Comparison of ENCODE assay signal across 18 cellular contexts in genomic region chr5:170721681-170722080, GRCh38.
DNase-seq lines count a peak whose midpoint lies in the region; ATAC-seq and TF ChIP-seq lines count a peak whose summit lies in the region.
"Had no signal": no experiment of that assay in that cellular context is flagged by ENCODE, and none has a peak within 500 bp of the region (broad histone marks: within the 10 kb centered on the region; RNA-seq: fewer than 3 reads in every experiment).

No MANE protein-coding gene starts in this region.

- H3K27me3 Mint-ChIP-seq in activated CD8-positive, alpha-beta memory T cell treated with anti-CD3 and anti-CD28 coated beads, Interleukin-2, amount 10 ng/mL, durations not matched to agents 7 days and 5 days, result peaks cover 19% of the 10 kb centered on the region
- peaks cover 24% of the 10 kb centered on the region for H3K27me3 Mint-ChIP-seq in osteocyte (ENCODE audit: unreplicated experiment)

- no peaks in the 10 kb centered on the region for H3K36me3 Mint-ChIP-seq in activated CD8-positive, alpha-beta memory T cell treated with anti-CD3 and anti-CD28 coated beads, Interleukin-2, amount 10 ng/mL, durations not matched to agents 7 days and 5 days
- H3K36me3 Mint-ChIP-seq in osteocyte (ENCODE audit: unreplicated experiment), result peaks cover 6% of the 10 kb centered on the region
- H3K36me3 Mint-ChIP-seq: CD8-positive, alpha-beta T cell had no signal

- peak; percentile 25 for DNase-seq in activated CD8-positive, alpha-beta memory T cell treated with anti-CD3 and anti-CD28 coated beads, Interleukin-2, amount 10 ng/mL, durations not matched to agents 7 days and 5 days
- no peak for DNase-seq in activated CD8-positive, alpha-beta memory T cell treated with anti-CD3 and anti-CD28 coated beads, Interleukin-2, amount 50 U/mL, for 48 hours
- DNase-seq in lung (ENCODE audit: low spot score) (peak; percentile 7), osteocyte (ENCODE audit: extremely low spot score, unreplicated experiment) (peak; percentile 56), dedifferentiated amniotic fluid mesenchymal stem cell (ENCODE audit: extremely low spot score) (no peak), NCI-H2171 treated with DMSO at 0.1 percent for 48 hours (lab: John Stamatoyannopoulos, UW) (no peak)
- DNase-seq: AML-193; Caco-2; Calu3; CD4-positive, alpha-beta T cell; CD8-positive, alpha-beta T cell; DMS79 treated with DMSO at 0.1 percent for 48 hours; GF-D8 had no signal

- no peak for ATAC-seq in activated CD8-positive, alpha-beta memory T cell treated with anti-CD3 and anti-CD28 coated beads, Interleukin-2, amount 10 ng/mL, durations not matched to agents 7 days and 5 days
- no peak for ATAC-seq in lung (ENCODE audit: insufficient read depth, low FRiP score)
- ATAC-seq: A549; CD8-positive, alpha-beta T cell had no signal

- WGBS in lung, 2 donors, result 84 to 91% methylated on average over 6 of the region's 6 CpGs

- no peaks in the 10 kb centered on the region for H3K4me1 Mint-ChIP-seq in activated CD8-positive, alpha-beta memory T cell treated with anti-CD3 and anti-CD28 coated beads, Interleukin-2, amount 10 ng/mL, durations not matched to agents 7 days and 5 days
- no peaks in the 10 kb centered on the region for H3K4me1 Mint-ChIP-seq in osteocyte (ENCODE audit: unreplicated experiment)
- H3K4me1 Mint-ChIP-seq: B cell had no signal

- no peak overlapping the region for H3K27ac Mint-ChIP-seq in activated CD8-positive, alpha-beta memory T cell treated with anti-CD3 and anti-CD28 coated beads, Interleukin-2, amount 10 ng/mL, durations not matched to agents 7 days and 5 days
- H3K27ac Mint-ChIP-seq in osteocyte (ENCODE audit: unreplicated experiment), result no peak overlapping the region
- H3K27ac Mint-ChIP-seq: B cell; CD4-positive, alpha-beta T cell; CD8-positive, alpha-beta T cell had no signal

- H3K27me3 ChIP-seq in lung (ENCODE audit: control insufficient read depth, insufficient read depth), result no peaks in the 10 kb centered on the region
- H3K27me3 ChIP-seq: BLaER1 treated with 17β-estradiol and CSF1 and Interleukin-3, amounts not matched to agents 10 nM and 100 nM had no signal

- TF ChIP-seq CTCF in lung (IDR thresholded peaks at IDR 0.05; ENCODE audit: control extremely low read depth, extremely low read depth) (no peak), osteocyte (IDR thresholded peaks at IDR 0.05) (no peak)

- no peak overlapping the region for H3K4me3 Mint-ChIP-seq in activated CD8-positive, alpha-beta memory T cell treated with anti-CD3 and anti-CD28 coated beads, Interleukin-2, amount 10 ng/mL, durations not matched to agents 7 days and 5 days
- no peak overlapping the region for H3K4me3 Mint-ChIP-seq in osteocyte (ENCODE audit: unreplicated experiment)
- H3K4me3 Mint-ChIP-seq: B cell; CD4-positive, alpha-beta T cell; CD8-positive, alpha-beta T cell had no signal

- CTCF ChIA-PET in activated CD8-positive, alpha-beta memory T cell treated with anti-CD3 and anti-CD28 coated beads, Interleukin-2, amount 10 ng/mL, durations not matched to agents 7 days and 5 days (lab: Charles Lee), result no interaction called here

- H3K4me1 ChIP-seq in lung (ENCODE audit: control insufficient read depth in 2 of 2, insufficient read depth in 2 of 2, low read length in 2 of 2), result no peaks in the 10 kb centered on the region
- H3K4me1 ChIP-seq: A549, Caco-2 had no signal

- H3K9me3 Mint-ChIP-seq in activated CD8-positive, alpha-beta memory T cell treated with anti-CD3 and anti-CD28 coated beads, Interleukin-2, amount 10 ng/mL, durations not matched to agents 7 days and 5 days (ENCODE audit: low read depth), result no peaks in the 10 kb centered on the region
- no peaks in the 10 kb centered on the region for H3K9me3 Mint-ChIP-seq in osteocyte (ENCODE audit: unreplicated experiment)
- H3K9me3 Mint-ChIP-seq: CD4-positive, alpha-beta T cell had no signal

- H3K9me3 ChIP-seq in lung (ENCODE audit: control insufficient read depth in 2 of 2, insufficient read depth in 1 of 2, low read length in 1 of 2), result peaks cover 0 to 4% of the 10 kb centered on the region in 2 donors
- H3K9me3 ChIP-seq: A549; BLaER1 treated with 17β-estradiol and CSF1 and Interleukin-3, amounts not matched to agents 10 nM and 100 nM; Caco-2 had no signal

- H3K36me3 ChIP-seq in lung (ENCODE audit: control insufficient read depth in 2 of 2, insufficient read depth in 2 of 2, low read length in 2 of 2), result no peaks in the 10 kb centered on the region
- H3K36me3 ChIP-seq: BLaER1 treated with 17β-estradiol and CSF1 and Interleukin-3, amounts not matched to agents 10 nM and 100 nM had no signal

- no peak overlapping the region for H3K4me3 ChIP-seq in lung
- H3K4me3 ChIP-seq: A549; BLaER1 treated with 17β-estradiol and CSF1 and Interleukin-3, amounts not matched to agents 10 nM and 100 nM had no signal

- H3K27ac ChIP-seq in lung (ENCODE audit: low read depth in 1 of 2, low read length in 1 of 2), result no peak overlapping the region
- H3K27ac ChIP-seq: 22Rv1; A549; BLaER1 treated with 17β-estradiol and CSF1 and Interleukin-3, amounts not matched to agents 10 nM and 100 nM; C4-2B had no signal

Comparison
In these comparisons a context has a peak if more than half of its experiments do, and no peak if none do; other contexts are left out.
1. DNase-seq: peak in activated CD8-positive, alpha-beta memory T cell treated with anti-CD3 and anti-CD28 coated beads, Interleukin-2, amount 10 ng/mL, durations not matched to agents 7 days and 5 days (single experiment), lung (single experiment) and osteocyte (single experiment); none in activated CD8-positive, alpha-beta memory T cell treated with anti-CD3 and anti-CD28 coated beads, Interleukin-2, amount 50 U/mL, for 48 hours (single experiment), dedifferentiated amniotic fluid mesenchymal stem cell (single experiment) and NCI-H2171 treated with DMSO at 0.1 percent for 48 hours (single experiment).